ENCODE assay signal across 32 cellular contexts in the genomic region with DNA sequence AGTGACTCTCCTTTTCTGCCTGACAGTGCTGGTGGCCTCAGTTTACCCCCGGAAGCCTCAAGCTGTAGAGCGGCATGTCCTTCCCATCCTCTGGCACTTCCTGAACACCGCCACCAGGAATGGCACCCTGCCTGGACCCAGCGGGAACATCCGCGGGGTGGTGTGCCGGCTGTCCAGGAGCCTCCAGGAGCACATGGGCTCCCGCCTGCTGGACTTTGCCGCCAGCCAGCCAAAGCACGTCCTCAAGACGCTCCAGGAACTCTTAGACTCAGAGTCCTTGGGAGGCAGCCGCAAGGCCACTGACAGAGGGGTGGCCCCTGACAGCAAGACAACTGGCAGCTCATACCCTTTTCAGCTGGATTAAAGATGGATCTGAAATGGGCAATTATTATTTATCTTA. TPM values are rescaled to one million over a fixed set of nuclear protein-coding genes. Genes with fewer than 3 reads are reported as not detected.
"Had no signal": no experiment of that assay in that cellular context is flagged by ENCODE, and none has a peak within 500 bp of the region (broad histone marks: within the 10 kb centered on the region; RNA-seq: fewer than 3 reads in every experiment).

No MANE protein-coding gene starts in this region.

- H3K27ac ChIP-seq: ascending aorta, cardiac muscle cell had no signal

- H3K9me3 ChIP-seq: ascending aorta had no signal

- H3K36me3 ChIP-seq: ascending aorta, cardiac muscle cell, WERI-Rb-1 had no signal

- DNase-seq: activated CD4-positive, alpha-beta memory T cell treated with anti-CD3 and anti-CD28 coated beads, Interleukin-2, amount 10 ng/mL, durations not matched to agents 7 days and 5 days; activated CD4-positive, alpha-beta T cell treated with anti-CD3 and anti-CD28 coated beads for 1 hour; activated CD4-positive, alpha-beta T cell treated with anti-CD3 and anti-CD28 coated beads for 36 hours; activated CD4-positive, alpha-beta T cell treated with anti-CD3 and anti-CD28 coated beads for 48 hours; activated CD4-positive, alpha-beta T cell treated with anti-CD3 and anti-CD28 coated beads, Interleukin-2, amount 10 ng/mL, durations not matched to agents 7 days and 5 days; activated CD4-positive, alpha-beta T cell treated with anti-CD3 and anti-CD28 coated beads, Interleukin-2, amount 50 U/mL, for 48 hours; activated CD4-positive, CD25-positive, alpha-beta regulatory T cell; activated CD8-positive, alpha-beta memory T cell treated with anti-CD3 and anti-CD28 coated beads for 24 hours; activated CD8-positive, alpha-beta memory T cell treated with anti-CD3 and anti-CD28 coated beads, Interleukin-2, amount 10 ng/mL, durations not matched to agents 7 days and 5 days; activated CD8-positive, alpha-beta memory T cell treated with anti-CD3 and anti-CD28 coated beads, Interleukin-2, amount 50 U/mL, for 48 hours; activated CD8-positive, alpha-beta T cell treated with anti-CD3 and anti-CD28 coated beads, Interleukin-2, amount 10 ng/mL, durations not matched to agents 7 days and 5 days; activated effector memory CD4-positive, alpha-beta T cell treated with Interleukin-2 at 50 U/mL for 16 hours; activated gamma-delta T cell; activated naive CD4-positive, alpha-beta T cell treated with anti-CD3 and anti-CD28 coated beads, Interleukin-2, amount 10 ng/mL, durations not matched to agents 7 days and 5 days; activated naive CD4-positive, alpha-beta T cell treated with Interleukin-2 at 50 U/mL for 16 hours; activated naive CD8-positive, alpha-beta T cell treated with anti-CD3 and anti-CD28 coated beads, Interleukin-2, amount 10 ng/mL, durations not matched to agents 7 days and 5 days; activated naive CD8-positive, alpha-beta T cell treated with anti-CD3 and anti-CD28 coated beads, Interleukin-2, amount 50 U/mL, for 24 hours; activated T-cell treated with anti-CD3 and anti-CD28 coated beads, Interleukin-2, amount 50 U/mL, for 24 hours; activated T-cell treated with anti-CD3 and anti-CD28 coated beads, Interleukin-2, amount 50 U/mL, for 48 hours; amygdala; anterior cingulate cortex; caudate nucleus; T-helper 1 cell; T-helper 2 cell; T-helper 9 cell; WERI-Rb-1 had no signal

- H3K27me3 ChIP-seq: ascending aorta, cardiac muscle cell had no signal

- H3K4me3 ChIP-seq: ascending aorta, cardiac muscle cell had no signal

- ATAC-seq: activated CD4-positive, alpha-beta T cell treated with anti-CD3 and anti-CD28 coated beads for 36 hours; activated CD4-positive, CD25-positive, alpha-beta regulatory T cell treated with anti-CD3 and anti-CD28 coated beads, Interleukin-2, amount 50 U/mL, for 24 hours; activated CD8-positive, alpha-beta memory T cell treated with anti-CD3 and anti-CD28 coated beads, Interleukin-2, amount 10 ng/mL, durations not matched to agents 7 days and 5 days; activated CD8-positive, alpha-beta T cell treated with anti-CD3 and anti-CD28 coated beads, Interleukin-2, amount 10 ng/mL, durations not matched to agents 7 days and 5 days; activated naive CD8-positive, alpha-beta T cell treated with anti-CD3 and anti-CD28 coated beads, Interleukin-2, amount 50 U/mL, for 24 hours; WTC11 had no signal

- H3K4me1 ChIP-seq: ascending aorta had no signal

RNA-seq across cellular contexts. Expression of gene PCARE, which starts 22.6 kb away (rescaled TPM):
- total RNA-seq: activated CD4-positive, alpha-beta memory T cell treated with anti-CD3 and anti-CD28 coated beads, Interleukin-2, amount 10 ng/mL, durations not matched to agents 7 days and 5 days; activated CD4-positive, alpha-beta T cell treated with anti-CD3 and anti-CD28 coated beads for 36 hours; activated CD4-positive, alpha-beta T cell treated with anti-CD3 and anti-CD28 coated beads, Interleukin-2, amount 10 ng/mL, durations not matched to agents 7 days and 5 days; activated CD8-positive, alpha-beta memory T cell treated with anti-CD3 and anti-CD28 coated beads, Interleukin-2, amount 10 ng/mL, durations not matched to agents 7 days and 5 days; activated CD8-positive, alpha-beta T cell treated with anti-CD3 and anti-CD28 coated beads, Interleukin-2, amount 10 ng/mL, durations not matched to agents 7 days and 5 days; activated naive CD8-positive, alpha-beta T cell treated with anti-CD3 and anti-CD28 coated beads, Interleukin-2, amount 10 ng/mL, durations not matched to agents 7 days and 5 days; activated T-helper 2 cell treated with anti-CD3 and anti-CD28 coated beads, Interferon-gamma antibody, Interleukin-2, Interleukin-4, amounts not matched to agents 10 μg/mL and 5 μg/mL and 100 μg/mL, durations not matched to agents 14 hours and 24 hours and 36 hours; ascending aorta; bronchial epithelial cell; WTC11 had no signal
